In the genomic region with DNA sequence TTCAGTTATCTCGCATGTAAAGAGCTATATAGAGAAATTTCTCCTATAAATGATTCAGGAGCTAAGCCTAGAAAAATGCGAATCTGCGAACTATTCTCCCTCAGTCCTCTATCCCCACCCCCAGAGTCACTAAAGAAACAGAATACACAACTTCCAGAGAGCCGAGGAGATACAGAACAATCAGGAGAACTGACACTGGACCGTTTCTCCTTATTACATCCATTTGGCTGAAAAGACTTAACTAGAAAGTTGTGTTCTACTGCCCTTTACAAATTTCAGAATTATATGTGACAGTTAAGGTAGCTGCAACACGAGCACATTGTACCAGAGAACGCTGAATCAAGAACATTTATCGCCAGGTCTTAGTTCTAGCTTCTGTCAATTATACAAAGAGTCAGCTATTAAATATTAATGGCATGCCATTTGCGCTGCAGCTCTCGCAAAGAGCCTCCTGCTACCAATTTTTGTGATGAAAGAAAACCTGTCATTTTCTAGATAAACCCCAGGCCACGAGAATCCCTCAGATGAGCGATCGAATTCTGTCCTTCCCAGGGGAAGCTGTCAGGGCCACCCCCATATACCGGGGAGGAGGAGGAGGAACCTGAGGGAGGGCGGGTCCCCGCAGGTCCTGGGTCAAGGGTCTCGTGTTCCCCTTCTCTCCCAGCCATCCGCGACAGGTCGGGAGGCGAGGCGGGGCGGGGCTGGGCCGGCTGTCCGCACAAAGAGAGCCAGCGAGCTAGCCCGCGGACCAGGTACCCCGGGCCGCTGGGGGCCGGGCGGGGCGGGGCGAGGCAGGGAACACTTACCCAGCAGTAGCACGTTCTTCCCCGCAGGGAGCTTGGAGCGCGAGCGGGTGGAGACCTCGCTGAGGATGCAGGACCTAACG, we compare ENCODE assay signal across 1 cellular context.
TF ChIP-seq lines count a peak whose summit lies in the region.

No MANE protein-coding gene starts in this region.

TF ChIP-seq in HepG2, 621 proteins besides CTCF, POLR2A, EP300 and RAD21 (continued from another document and continues in another):
- peak; percentile 13 for TF ChIP-seq ZNF18 (CRISPR knock-in tag; IDR thresholded peaks at IDR 0.05; ENCODE audit: insufficient replicate concordance)
- no peak for TF ChIP-seq PHF21A (CRISPR knock-in tag; IDR thresholded peaks at IDR 0.05)
- TF ChIP-seq ZNF678 (CRISPR knock-in tag; IDR thresholded peaks at IDR 0.05): no peak
- no peak; the same call in 1 of the 2 replicates for TF ChIP-seq ZNF609 (CRISPR knock-in tag; IDR thresholded peaks at IDR 0.05; ENCODE audit: borderline replicate concordance)
- no peak for TF ChIP-seq TBX3 (IDR thresholded peaks at IDR 0.05; ENCODE audit: borderline replicate concordance)
- no peak for TF ChIP-seq KAT2B (IDR thresholded peaks at IDR 0.05; ENCODE audit: borderline replicate concordance, low read depth, low read length)
- no peak for TF ChIP-seq ZNF260 (CRISPR knock-in tag; IDR thresholded peaks at IDR 0.05; ENCODE audit: borderline replicate concordance, low read depth)
- TF ChIP-seq XBP1 (CRISPR knock-in tag; IDR thresholded peaks at IDR 0.05): no peak
- no peak for TF ChIP-seq TMF1 (CRISPR knock-in tag; IDR thresholded peaks at IDR 0.05; ENCODE audit: low read depth)
- peak; percentile 88 for TF ChIP-seq ZNF430 (CRISPR knock-in tag; IDR thresholded peaks at IDR 0.05)
- TF ChIP-seq UBTF (CRISPR knock-in tag; IDR thresholded peaks at IDR 0.05): no peak; the same call in 1 of the 2 replicates
- TF ChIP-seq KLF9 (CRISPR knock-in tag; IDR thresholded peaks at IDR 0.05; ENCODE audit: low read depth): no peak
- no peak for TF ChIP-seq FOXC1 (CRISPR knock-in tag; IDR thresholded peaks at IDR 0.05; ENCODE audit: borderline replicate concordance)
- TF ChIP-seq ZNF720 (CRISPR knock-in tag; IDR thresholded peaks at IDR 0.05): no peak
- no peak for TF ChIP-seq NR1H2 (CRISPR knock-in tag; IDR thresholded peaks at IDR 0.05; ENCODE audit: borderline replicate concordance, low read depth)
- TF ChIP-seq CSRNP1 (CRISPR knock-in tag; IDR thresholded peaks at IDR 0.05): no peak
- TF ChIP-seq RCOR2 (CRISPR knock-in tag; IDR thresholded peaks at IDR 0.05): no peak
- peak; percentile 47; the same call in 1 of the 2 replicates for TF ChIP-seq SAP130 (CRISPR knock-in tag; IDR thresholded peaks at IDR 0.05; ENCODE audit: low read depth)
- no peak; the same call in 1 of the 2 replicates for TF ChIP-seq ARNT2 (CRISPR knock-in tag; IDR thresholded peaks at IDR 0.05; ENCODE audit: low read depth)
- no peak for TF ChIP-seq ZNF777 (CRISPR knock-in tag; IDR thresholded peaks at IDR 0.05)
- no peak for TF ChIP-seq ZNF557 (CRISPR knock-in tag; IDR thresholded peaks at IDR 0.05)
- TF ChIP-seq ATAD3A (CRISPR knock-in tag; IDR thresholded peaks at IDR 0.05): no peak
- 0 out of 2 replicates have a peak, but pooled peaks have one; percentile 8 for TF ChIP-seq PRDM15 (CRISPR knock-in tag; IDR thresholded peaks at IDR 0.05)
- no peak for TF ChIP-seq GATAD1 (CRISPR knock-in tag; IDR thresholded peaks at IDR 0.05)
- TF ChIP-seq, protein P1, sequence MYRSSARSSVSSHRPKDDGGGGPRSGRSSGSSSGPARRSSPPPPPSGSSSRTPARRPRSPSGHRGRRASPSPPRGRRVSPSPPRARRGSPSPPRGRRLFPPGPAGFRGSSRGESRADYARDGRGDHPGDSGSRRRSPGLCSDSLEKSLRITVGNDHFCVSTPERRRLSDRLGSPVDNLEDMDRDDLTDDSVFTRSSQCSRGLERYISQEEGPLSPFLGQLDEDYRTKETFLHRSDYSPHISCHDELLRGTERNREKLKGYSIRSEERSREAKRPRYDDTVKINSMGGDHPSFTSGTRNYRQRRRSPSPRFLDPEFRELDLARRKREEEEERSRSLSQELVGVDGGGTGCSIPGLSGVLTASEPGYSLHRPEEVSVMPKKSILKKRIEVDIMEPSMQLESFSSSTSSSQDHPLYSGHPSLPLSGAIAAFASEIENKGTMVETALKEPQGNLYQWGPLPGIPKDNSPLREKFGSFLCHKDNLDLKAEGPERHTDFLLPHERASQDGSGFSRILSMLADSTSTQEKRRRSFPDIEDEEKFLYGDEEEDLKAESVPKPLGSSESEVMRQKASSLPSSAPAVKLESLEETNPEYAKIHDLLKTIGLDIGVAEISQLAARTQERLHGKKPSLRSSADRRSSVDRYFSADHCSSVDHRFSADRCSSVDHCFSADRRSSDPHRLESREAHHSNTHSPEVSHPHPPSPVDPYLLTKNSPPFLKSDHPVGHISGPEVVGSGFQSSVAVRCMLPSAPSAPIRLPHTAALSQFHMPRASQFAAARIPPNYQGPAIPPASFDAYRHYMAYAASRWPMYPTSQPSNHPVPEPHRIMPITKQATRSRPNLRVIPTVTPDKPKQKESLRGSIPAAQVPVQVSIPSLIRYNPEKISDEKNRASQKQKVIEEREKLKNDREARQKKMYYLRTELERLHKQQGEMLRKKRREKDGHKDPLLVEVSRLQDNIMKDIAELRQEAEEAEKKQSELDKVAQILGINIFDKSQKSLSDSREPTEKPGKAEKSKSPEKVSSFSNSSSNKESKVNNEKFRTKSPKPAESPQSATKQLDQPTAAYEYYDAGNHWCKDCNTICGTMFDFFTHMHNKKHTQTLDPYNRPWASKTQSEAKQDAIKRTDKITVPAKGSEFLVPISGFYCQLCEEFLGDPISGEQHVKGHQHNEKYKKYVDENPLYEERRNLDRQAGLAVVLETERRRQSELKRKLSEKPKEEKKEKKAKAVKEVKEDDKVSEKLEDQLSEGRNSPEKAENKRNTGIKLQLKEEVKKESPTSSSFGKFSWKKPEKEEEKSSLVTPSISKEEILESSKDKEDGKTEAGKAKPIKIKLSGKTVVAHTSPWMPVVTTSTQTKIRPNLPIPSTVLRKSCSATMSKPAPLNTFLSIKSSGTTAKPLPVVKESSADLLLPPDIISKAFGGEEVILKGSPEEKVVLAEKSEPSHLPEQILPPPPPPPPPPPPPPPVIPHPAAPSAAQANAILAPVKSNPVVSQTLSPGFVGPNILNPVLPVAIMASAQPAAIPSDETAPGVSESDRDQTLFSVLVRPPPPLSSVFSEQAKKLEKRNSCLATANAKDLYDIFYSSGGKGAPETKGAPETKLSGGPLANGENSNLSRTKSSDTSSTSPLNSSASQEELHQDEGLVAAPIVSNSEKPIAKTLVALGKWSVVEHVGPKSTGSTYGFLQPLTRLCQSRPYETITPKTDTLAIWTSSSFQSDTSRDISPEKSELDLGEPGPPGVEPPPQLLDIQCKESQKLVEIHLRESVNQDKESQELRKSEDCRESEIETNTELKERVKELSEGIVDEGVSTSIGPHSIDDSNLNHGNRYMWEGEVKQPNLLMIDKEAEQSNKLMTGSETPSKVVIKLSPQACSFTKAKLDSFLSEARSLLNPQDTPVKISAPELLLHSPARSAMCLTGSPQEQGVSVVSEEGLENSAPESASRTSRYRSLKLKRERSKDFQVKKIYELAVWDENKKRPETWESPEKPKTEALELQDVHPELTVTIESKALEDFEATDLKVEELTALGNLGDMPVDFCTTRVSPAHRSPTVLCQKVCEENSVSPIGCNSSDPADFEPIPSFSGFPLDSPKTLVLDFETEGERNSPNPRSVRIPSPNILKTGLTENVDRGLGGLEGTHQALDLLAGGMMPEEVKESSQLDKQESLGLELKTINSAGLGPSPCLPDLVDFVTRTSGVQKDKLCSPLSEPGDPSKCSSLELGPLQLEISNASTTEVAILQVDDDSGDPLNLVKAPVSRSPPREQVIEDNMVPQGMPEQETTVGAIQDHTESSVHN (CRISPR knock-in tag; IDR thresholded peaks at IDR 0.05): no peak
- TF ChIP-seq ZNF576 (CRISPR knock-in tag; IDR thresholded peaks at IDR 0.05): no peak
